19 cellular contexts compared by ENCODE assay signal in the genomic region with DNA sequence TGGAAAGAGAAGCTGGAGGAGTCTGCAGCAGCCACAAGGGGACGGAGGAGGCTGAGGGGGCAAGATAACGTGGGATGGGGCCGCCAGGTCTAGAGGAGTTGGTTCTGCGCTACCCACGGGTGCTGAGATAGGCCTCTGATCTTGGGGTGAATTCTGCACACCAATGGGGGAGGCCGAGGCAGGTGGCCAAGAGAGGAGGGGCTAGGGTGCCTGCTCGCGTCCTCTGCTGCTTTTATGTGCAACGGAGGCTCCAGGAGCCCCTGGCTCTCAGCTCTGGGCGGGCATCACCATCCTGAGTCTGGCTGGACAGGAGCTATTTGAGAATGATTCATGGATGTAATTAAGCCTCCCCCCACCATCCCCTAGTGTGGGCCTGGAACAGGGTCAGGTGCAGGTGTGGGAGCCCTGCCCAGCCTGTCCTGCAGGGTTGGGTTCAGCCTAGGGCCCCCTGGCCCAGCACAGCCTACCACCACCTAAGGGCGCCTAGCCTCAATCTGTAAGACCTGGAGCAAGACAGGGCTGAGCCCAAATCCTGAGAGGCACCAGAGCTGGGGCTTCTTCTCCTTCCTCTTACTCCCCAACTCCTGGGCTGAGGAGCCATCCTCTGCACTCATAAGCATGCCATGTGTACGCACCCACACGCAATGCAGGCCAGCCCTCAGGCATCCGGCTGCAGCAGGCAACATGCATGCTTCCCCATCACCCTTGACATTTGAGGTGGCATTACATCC. TPM values are rescaled to one million over a fixed set of nuclear protein-coding genes. Genes with fewer than 3 reads are reported as not detected.
DNase-seq lines count a peak whose midpoint lies in the region; ATAC-seq, FAIRE-seq and TF ChIP-seq lines count a peak whose summit lies in the region.
"Had no signal": no experiment of that assay in that cellular context is flagged by ENCODE, and none has a peak within 500 bp of the region (broad histone marks: within the 10 kb centered on the region; RNA-seq: fewer than 3 reads in every experiment).

No MANE protein-coding gene starts in this region.

- POLR2A ChIA-PET in HCT116 (lab: Charles Lee), result no interaction called here

- H3K4me3 Mint-ChIP-seq in progenitor cell of endocrine pancreas (ENCODE audit: low read depth), result no peak overlapping the region
- H3K4me3 Mint-ChIP-seq: memory B cell had no signal

- H3K27me3 ChIP-seq in HCT116 (ENCODE audit: insufficient read depth, low read length), result no peaks in the 10 kb centered on the region
- H3K27me3 ChIP-seq: BLaER1 treated with 17β-estradiol and CSF1 and Interleukin-3, amounts not matched to agents 10 nM and 100 nM; dorsolateral prefrontal cortex; esophagus squamous epithelium had no signal

- H3K4me3 ChIP-seq in HCT116 (replicated peaks in 1 of 2; ENCODE audit: low read depth in 1 of 2, low read length in 2 of 2), result no peak overlapping the region
- H3K4me3 ChIP-seq: BLaER1 treated with 17β-estradiol and CSF1 and Interleukin-3, amounts not matched to agents 10 nM and 100 nM; dorsolateral prefrontal cortex; esophagus squamous epithelium; thoracic aorta had no signal

- no TSS peak for BruUV-seq in HCT116 (replicated peaks; lab: Mats Ljungman, UMichigan)

- H3K4me1 Mint-ChIP-seq in progenitor cell of endocrine pancreas (ENCODE audit: low read depth), result peaks cover 26% of the 10 kb centered on the region
- H3K4me1 Mint-ChIP-seq: memory B cell had no signal

- no peak for TF ChIP-seq RAD21 in HCT116 (IDR thresholded peaks at IDR 0.05; ENCODE audit: low read depth)

- FAIRE-seq in GM12891 (lab: Jason Lieb, UNC), result no peak

- no peaks in the 10 kb centered on the region for H3K27me3 Mint-ChIP-seq in progenitor cell of endocrine pancreas
- H3K27me3 Mint-ChIP-seq: memory B cell had no signal

- TF ChIP-seq POLR2A in GM12891 (IDR thresholded peaks at IDR 0.05; ENCODE audit: low read depth, low read length) (no peak; the same call in 1 of the 2 replicates), HCT116 (IDR thresholded peaks at IDR 0.05; ENCODE audit: borderline replicate concordance, extremely low read depth, insufficient read depth, insufficient read length) (no peak)

- RAD21 ChIA-PET in HCT116 (lab: Charles Lee; ENCODE audit: low non-redundant PET in 1 of 2, low total read pairs in 2 of 2, uncharacterized antibody in 2 of 2, unreplicated experiment in 2 of 2), result no interaction called here

- TF ChIP-seq CTCF in HCT116 (IDR thresholded peaks at IDR 0.05 in 2 of 3, conservative IDR thresholded peaks at IDR 0.05 in 1 of 3; ENCODE audit: borderline replicate concordance in 1 of 3, insufficient read depth in 1 of 3, low read depth in 2 of 3, low read length in 2 of 3), result no peak
- TF ChIP-seq CTCF in progenitor cell of endocrine pancreas (IDR thresholded peaks at IDR 0.05; ENCODE audit: unreplicated experiment), result no peak

- intact Hi-C loops in HCT116 (cut with micrococcal nuclease), result loop anchor here (5.0 kb wide), 1 partner anchor 149 kb away; no protein-coding TSS in a partner anchor

- no peaks in the 10 kb centered on the region for H3K79me2 ChIP-seq in HCT116 (ENCODE audit: insufficient read depth, low read length)

- no peaks in the 10 kb centered on the region for H3K9me3 Mint-ChIP-seq in progenitor cell of endocrine pancreas (ENCODE audit: low read depth)
- H3K9me3 Mint-ChIP-seq: memory B cell had no signal

- DNase-seq in GM12891 (ENCODE audit: insufficient read length, low spot score) (no peak), HCT116 (ENCODE audit: low read depth, low spot score) (no peak), progenitor cell of endocrine pancreas (ENCODE audit: low spot score, unreplicated experiment) (no peak), NCI-H2107 treated with DMSO at 0.1 percent for 48 hours (lab: John Stamatoyannopoulos, UW; ENCODE audit: unreplicated experiment) (no peak), AG20443 (ENCODE audit: low spot score) (no peak)
- DNase-seq: activated CD4-positive, CD25-positive, alpha-beta regulatory T cell treated with anti-CD3 and anti-CD28 coated beads, Interleukin-2, amount 50 U/mL, for 72 hours; activated naive CD4-positive, alpha-beta T cell; esophagus squamous epithelium; NCI-H1694; NCI-H510A; occipital lobe; SIG-M5; stimulated activated CD4-positive, alpha-beta T cell treated with anti-CD3 and anti-CD28 coated beads, Interleukin-2, amount 100 ng/mL, for 48 hours had no signal

- CTCF ChIA-PET in HCT116 (lab: Charles Lee), result interaction anchor here (1.3 kb wide), 1 partner anchor 104 kb away, joined by 3 read pairs; no protein-coding TSS in a partner anchor

- no peaks in the 10 kb centered on the region for H4K20me1 ChIP-seq in HCT116 (ENCODE audit: insufficient read depth)

- no peaks in the 10 kb centered on the region for H3K9me2 ChIP-seq in HCT116 (ENCODE audit: insufficient read depth)

- H3K27ac ChIP-seq in HCT116 (ENCODE audit: low read depth, low read length), result no peak overlapping the region
- H3K27ac ChIP-seq: BLaER1 treated with 17β-estradiol and CSF1 and Interleukin-3, amounts not matched to agents 10 nM and 100 nM; thoracic aorta had no signal

- no peaks in the 10 kb centered on the region for H3K9me3 ChIP-seq in HCT116 (ENCODE audit: control insufficient read depth in 1 of 2, insufficient read depth in 1 of 2, low read depth in 1 of 2, low read length in 2 of 2)
- H3K9me3 ChIP-seq: BLaER1 treated with 17β-estradiol and CSF1 and Interleukin-3, amounts not matched to agents 10 nM and 100 nM; esophagus squamous epithelium; thoracic aorta had no signal

- peaks cover 15 to 17% of the 10 kb centered on the region in 2 experiments; a peak in 3 of 4 replicates for H3K36me3 ChIP-seq in HCT116 (ENCODE audit: control insufficient read depth in 1 of 2, insufficient read depth in 2 of 2, low read length in 2 of 2)

- no peaks in the 10 kb centered on the region for H3K4me1 ChIP-seq in HCT116 (ENCODE audit: control insufficient read depth in 1 of 2, insufficient read depth in 2 of 2, low read length in 2 of 2)

- ATAC-seq in HCT116, result no peak
- ATAC-seq in esophagus mucosa, result peak; percentile 20
- no peak for ATAC-seq in HG02884 (IDR thresholded peaks at IDR 0.05; ENCODE audit: unreplicated experiment)

- H3K27ac Mint-ChIP-seq in progenitor cell of endocrine pancreas, result peak overlapping the region; percentile 82
- H3K27ac Mint-ChIP-seq: memory B cell had no signal

- H3K36me3 Mint-ChIP-seq in progenitor cell of endocrine pancreas (ENCODE audit: insufficient read depth), result peaks cover 4% of the 10 kb centered on the region

- H3K4me2 ChIP-seq in HCT116 (ENCODE audit: low read length), result no peak overlapping the region

- H2AFZ ChIP-seq in HCT116 (ENCODE audit: low read depth, low read length, poor library complexity, severe bottlenecking), result no peak overlapping the region

- no peak overlapping the region for H3K9ac ChIP-seq in HCT116 (ENCODE audit: low read length)

TF ChIP-seq in GM12891, 5 proteins besides CTCF, POLR2A, EP300 and RAD21:
- TF ChIP-seq POU2F2 (IDR thresholded peaks at IDR 0.05; ENCODE audit: low read depth, low read length) (0 out of 2 replicates have a peak, but pooled peaks have one; percentile 10), PAX5 (IDR thresholded peaks at IDR 0.05; ENCODE audit: insufficient read depth, low read length, severe bottlenecking) (no peak), TAF1 (IDR thresholded peaks at IDR 0.05; ENCODE audit: low read depth, low read length) (no peak), SPI1 (IDR thresholded peaks at IDR 0.05; ENCODE audit: low read depth, low read length) (no peak)

TF ChIP-seq in HCT116, 20 proteins besides CTCF, POLR2A, EP300 and RAD21:
- TF ChIP-seq POLR2AphosphoS5 (IDR thresholded peaks at IDR 0.05; ENCODE audit: low read depth, low read length) (peak; percentile 20; the same call in 1 of the 2 replicates), SIN3A (IDR thresholded peaks at IDR 0.05; ENCODE audit: low read depth) (no peak)

RNA-seq across cellular contexts. Expression of a gene that starts 32.3 kb away (rescaled TPM):
- 0.19 TPM for polyA plus RNA-seq in GM12891 (2012; ENCODE audit: low read depth, missing spikeins)
- total RNA-seq in HCT116 (2021; ENCODE audit: unreplicated experiment) (15.7 TPM), esophagus mucosa (72.7 TPM), progenitor cell of endocrine pancreas (23.6 and 26.5 TPM in 2 replicates)
- polyA plus RNA-seq in HCT116 (2012), result 17.5 and 21.1 TPM in 2 replicates

RNA-seq across cellular contexts. Expression of a gene that starts 34.1 kb away (rescaled TPM):
- polyA plus RNA-seq in GM12891 (2012; ENCODE audit: low read depth, missing spikeins), result 67.4 TPM
- total RNA-seq in HCT116 (2021; ENCODE audit: unreplicated experiment) (89.1 TPM), esophagus mucosa (59.5 TPM), progenitor cell of endocrine pancreas (317 and 322 TPM in 2 replicates)
- polyA plus RNA-seq in HCT116 (2012), result 72.8 and 80.7 TPM in 2 replicates
